8 cellular contexts compared by ENCODE assay signal in the genomic region with DNA sequence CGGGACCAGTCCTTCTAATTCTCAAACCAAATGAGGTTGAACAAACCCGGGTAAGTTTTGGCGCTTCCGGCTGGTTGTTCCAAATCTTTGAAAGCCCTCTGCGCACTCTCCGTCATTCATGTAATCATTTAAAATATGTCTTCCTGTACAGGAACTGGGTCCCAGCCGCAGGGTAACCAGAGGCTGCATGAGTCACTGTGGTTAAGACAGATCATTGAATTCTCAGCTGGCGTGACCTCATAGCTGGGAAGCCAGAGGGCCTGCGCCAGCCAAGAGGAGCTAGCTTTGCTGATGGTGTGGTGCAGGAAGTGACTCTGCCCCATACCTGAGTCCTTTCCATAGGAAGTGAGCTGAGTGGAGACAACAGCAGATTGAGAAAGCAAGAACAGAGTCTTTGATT.
DNase-seq lines count a peak whose midpoint lies in the region; ATAC-seq and TF ChIP-seq lines count a peak whose summit lies in the region.

No MANE protein-coding gene starts in this region.

- ATAC-seq in HG02642 (IDR thresholded peaks at IDR 0.05; ENCODE audit: poor library complexity, unreplicated experiment) = no peak

- intact Hi-C loops in A673 (cut with micrococcal nuclease; ENCODE audit: unreplicated experiment) (no loop called here), breast epithelium (cut with DNase I; ENCODE audit: low total_unique reads) (no loop called here), Calu3 (cut with micrococcal nuclease; ENCODE audit: unreplicated experiment) (no loop called here)

- H3K4me1 Mint-ChIP-seq in Calu3 (ENCODE audit: low read depth, unreplicated experiment) = no peaks in the 10 kb centered on the region

- H3K36me3 Mint-ChIP-seq in Calu3 (ENCODE audit: insufficient read depth, unreplicated experiment) = no peaks in the 10 kb centered on the region

- H3K9me3 ChIP-seq in A673 (ENCODE audit: low read depth, low read length, poor library complexity, severe bottlenecking) (no peaks in the 10 kb centered on the region), breast epithelium (no peaks in the 10 kb centered on the region)

- in situ Hi-C loops in KBM-7 (cut with MboI; ENCODE audit: low pct_unique_long_range_greater_than_20kb, low sequenced_read_pairs) = no loop called here

- H3K27ac ChIP-seq in A673 (ENCODE audit: low read depth, low read length, poor library complexity, severe bottlenecking) = peak overlapping the region; percentile 31
- H3K27ac ChIP-seq in breast epithelium = peak overlapping the region; percentile 14 to 84

- CTCF ChIA-PET in A673 (lab: Charles Lee) = interaction anchor here (0.6 kb wide), 1 partner anchor 105 kb away, joined by 3 read pairs; no protein-coding TSS in a partner anchor
- CTCF ChIA-PET in Calu3 (lab: Charles Lee) = no interaction called here

- TF ChIP-seq CTCF in A673 (conservative IDR thresholded peaks at IDR 0.05; ENCODE audit: low read depth, low read length) (no peak), breast epithelium (IDR thresholded peaks at IDR 0.05) (no peak), Calu3 (IDR thresholded peaks at IDR 0.05; ENCODE audit: unreplicated experiment) (no peak)

- no peaks in the 10 kb centered on the region for H3K36me3 ChIP-seq in A673 (ENCODE audit: insufficient read depth, low read length, poor library complexity, severe bottlenecking)
- no peaks in the 10 kb centered on the region for H3K36me3 ChIP-seq in breast epithelium

- H3K4me3 ChIP-seq in A673 (ENCODE audit: low read depth, low read length, poor library complexity, severe bottlenecking) = no peak overlapping the region
- H3K4me3 ChIP-seq in breast epithelium = peak overlapping the region in 1 of 3 donors; percentile 45

- no peak overlapping the region for H3K27ac Mint-ChIP-seq in Calu3 (ENCODE audit: unreplicated experiment)

- H3K4me3 Mint-ChIP-seq in Calu3 (ENCODE audit: low read depth, unreplicated experiment) = no peak overlapping the region

- no peak for TF ChIP-seq POLR2A in breast epithelium (IDR thresholded peaks at IDR 0.05)

- DNase-seq in A673 (ENCODE audit: low spot score) (peak; percentile 92), KBM-7 (peak; percentile 88), breast epithelium (ENCODE audit: low spot score in 2 of 2) (peak; percentile 70 to 94), mucosa of gallbladder (ENCODE audit: low spot score) (peak; percentile 75), Calu3 (no peak)
- peak; percentile 62 for DNase-seq in activated CD4-positive, CD25-positive, alpha-beta regulatory T cell treated with anti-CD3 and anti-CD28 coated beads, Interleukin-2, amount 50 U/mL, for 16 hours (ENCODE audit: low read depth, low spot score)
- peak; percentile 87 for DNase-seq in stimulated activated naive CD4-positive, alpha-beta T cell treated with Interleukin-2 at 50 U/mL for 16 hours (lab: John Stamatoyannopoulos, UW)

- H3K27me3 Mint-ChIP-seq in Calu3 (ENCODE audit: unreplicated experiment) = no peaks in the 10 kb centered on the region

- H3K4me1 ChIP-seq in A673 (ENCODE audit: insufficient read depth, low read length, poor library complexity, severe bottlenecking) = peaks cover 9% of the 10 kb centered on the region
- no peaks in the 10 kb centered on the region for H3K4me1 ChIP-seq in breast epithelium

- H3K9me3 Mint-ChIP-seq in Calu3 (ENCODE audit: low read depth, unreplicated experiment) = peaks cover 15% of the 10 kb centered on the region

- BruUV-seq in A673 (replicated peaks; lab: Mats Ljungman, UMichigan) = no TSS peak
- no TSS peak for BruUV-seq in Calu3 (replicated peaks; lab: Mats Ljungman, UMichigan)

- POLR2A ChIA-PET in A673 (lab: Charles Lee; ENCODE audit: low non-redundant PET) = no interaction called here

- H3K27me3 ChIP-seq in A673 (replicated peaks; ENCODE audit: insufficient read depth, low read depth, low read length, poor library complexity) (no peaks in the 10 kb centered on the region), breast epithelium (no peaks in the 10 kb centered on the region)
